1 cellular context compared by ENCODE assay signal in genomic region chr22:32309585-32310251, GRCh38.
A peak's percentile ranks its signal among the peaks of the same experiment; 100 is the strongest.
TF ChIP-seq lines count a peak whose summit lies in the region.

No MANE protein-coding gene starts in this region.

TF ChIP-seq in K562, 482 proteins besides CTCF, POLR2A, EP300 and RAD21:
- TF ChIP-seq VEZF1 (CRISPR knock-in tag; IDR thresholded peaks at IDR 0.05) (peak; percentile 22; the same call in 1 of the 2 replicates), TFE3 (CRISPR knock-in tag; IDR thresholded peaks at IDR 0.05) (no peak)
